In genomic region chr1:37480581-37481288, GRCh38 we compare ENCODE assay signal across 9 cellular contexts. TPM values are rescaled to one million over a fixed set of nuclear protein-coding genes. Genes with fewer than 3 reads are reported as not detected.
DNase-seq lines count a peak whose midpoint lies in the region; ATAC-seq, FAIRE-seq and TF ChIP-seq lines count a peak whose summit lies in the region.
"Had no signal": no experiment of that assay in that cellular context is flagged by ENCODE, and none has a peak within 500 bp of the region (broad histone marks: within the 10 kb centered on the region; RNA-seq: fewer than 3 reads in every experiment).

No MANE protein-coding gene starts in this region.

- no peaks in the 10 kb centered on the region for H3K9me3 ChIP-seq in lower lobe of right lung
- no peaks in the 10 kb centered on the region for H3K9me3 ChIP-seq in suprapubic skin

- ATAC-seq in lower lobe of right lung = no peak
- ATAC-seq in HG03135 (IDR thresholded peaks at IDR 0.05; ENCODE audit: unreplicated experiment) = no peak

- peak overlapping the region; percentile 99 for H3K27ac Mint-ChIP-seq in activated T-cell treated with anti-CD3 and anti-CD28 coated beads, Interleukin-2, amount 50 U/mL, for 24 hours
- H3K27ac Mint-ChIP-seq in activated naive CD8-positive, alpha-beta T cell treated with anti-CD3 and anti-CD28 coated beads for 36 hours = peak overlapping the region; percentile 99

- TF ChIP-seq POLR2A in suprapubic skin (IDR thresholded peaks at IDR 0.05) = no peak
- no peak for TF ChIP-seq POLR2A in GM12892 (IDR thresholded peaks at IDR 0.05; ENCODE audit: low read depth, low read length)

- H3K4me3 ChIP-seq in lower lobe of right lung (peak overlapping the region; percentile 83), suprapubic skin (peak overlapping the region; percentile 81)

- H3K36me3 ChIP-seq in lower lobe of right lung (peaks cover 71% of the 10 kb centered on the region), suprapubic skin (peaks cover 51% of the 10 kb centered on the region)

- H3K9me3 Mint-ChIP-seq in activated T-cell treated with anti-CD3 and anti-CD28 coated beads, Interleukin-2, amount 50 U/mL, for 24 hours = no peaks in the 10 kb centered on the region
- H3K9me3 Mint-ChIP-seq in activated naive CD8-positive, alpha-beta T cell treated with anti-CD3 and anti-CD28 coated beads for 36 hours = no peaks in the 10 kb centered on the region

- peak overlapping the region; percentile 97 for H3K4me3 Mint-ChIP-seq in activated T-cell treated with anti-CD3 and anti-CD28 coated beads, Interleukin-2, amount 50 U/mL, for 24 hours
- peak overlapping the region; percentile 97 for H3K4me3 Mint-ChIP-seq in activated naive CD8-positive, alpha-beta T cell treated with anti-CD3 and anti-CD28 coated beads for 36 hours

- no peak for TF ChIP-seq CTCF in lower lobe of right lung (IDR thresholded peaks at IDR 0.05)
- TF ChIP-seq CTCF in suprapubic skin (IDR thresholded peaks at IDR 0.05) = no peak

- H3K27me3 ChIP-seq in lower lobe of right lung (ENCODE audit: low read depth) = no peaks in the 10 kb centered on the region
- H3K27me3 ChIP-seq in suprapubic skin = no peaks in the 10 kb centered on the region

- H3K27me3 Mint-ChIP-seq in activated T-cell treated with anti-CD3 and anti-CD28 coated beads, Interleukin-2, amount 50 U/mL, for 24 hours = no peaks in the 10 kb centered on the region
- no peaks in the 10 kb centered on the region for H3K27me3 Mint-ChIP-seq in activated naive CD8-positive, alpha-beta T cell treated with anti-CD3 and anti-CD28 coated beads for 36 hours

- H3K27ac ChIP-seq in lower lobe of right lung (peak overlapping the region; percentile 96), suprapubic skin (peak overlapping the region; percentile 95)

- DNase-seq in activated T-cell treated with anti-CD3 and anti-CD28 coated beads, Interleukin-2, amount 50 U/mL, for 24 hours = no peak
- DNase-seq in activated T-cell treated with anti-CD3 and anti-CD28 coated beads, Interleukin-2, amount 50 U/mL, for 48 hours = no peak
- DNase-seq in activated naive CD8-positive, alpha-beta T cell treated with anti-CD3 and anti-CD28 coated beads for 36 hours = no peak
- DNase-seq in lower lobe of right lung (no peak), suprapubic skin (ENCODE audit: low spot score in 2 of 2) (peak in 1 of 2 donors; percentile 56), GM12892 (ENCODE audit: insufficient read length) (no peak), NCI-H2171 treated with DMSO at 0.1 percent for 48 hours (lab: John Stamatoyannopoulos, UW) (no peak)
- DNase-seq: MM.1S had no signal

- 91% methylated on average over 10 of the region's 10 CpGs for WGBS in suprapubic skin

- H3K4me1 ChIP-seq in lower lobe of right lung = peaks cover 85% of the 10 kb centered on the region
- H3K4me1 ChIP-seq in suprapubic skin = peaks cover 86% of the 10 kb centered on the region

- intact Hi-C loops in lower lobe of right lung (cut with DNase I) = no loop called here

- peaks cover 92% of the 10 kb centered on the region for H3K36me3 Mint-ChIP-seq in activated T-cell treated with anti-CD3 and anti-CD28 coated beads, Interleukin-2, amount 50 U/mL, for 24 hours (ENCODE audit: low read depth)
- H3K36me3 Mint-ChIP-seq in activated naive CD8-positive, alpha-beta T cell treated with anti-CD3 and anti-CD28 coated beads for 36 hours = peaks cover 64% of the 10 kb centered on the region

- no peak for TF ChIP-seq EP300 in suprapubic skin (IDR thresholded peaks at IDR 0.05)

- peaks cover 51% of the 10 kb centered on the region for H3K4me1 Mint-ChIP-seq in activated T-cell treated with anti-CD3 and anti-CD28 coated beads, Interleukin-2, amount 50 U/mL, for 24 hours (ENCODE audit: low read depth)
- peaks cover 38% of the 10 kb centered on the region for H3K4me1 Mint-ChIP-seq in activated naive CD8-positive, alpha-beta T cell treated with anti-CD3 and anti-CD28 coated beads for 36 hours

- FAIRE-seq in GM12892 (lab: Jason Lieb, UNC) = no peak

RNA-seq across cellular contexts. Expression of gene ZC3H12A, which starts 6.4 kb away (rescaled TPM):
- total RNA-seq in activated naive CD8-positive, alpha-beta T cell treated with anti-CD3 and anti-CD28 coated beads for 36 hours = 10 to 100 TPM; 29.2 to 29.4 TPM
- total RNA-seq in lower lobe of right lung (12.8 TPM), suprapubic skin (100 to 1,000 TPM in 1 of 4 donors, 10 to 100 TPM in 3; 47.7 to 107 (median 56.1) TPM)
- 9.8 TPM for polyA plus RNA-seq in GM12892 (2012; ENCODE audit: missing spikeins)

RNA-seq across cellular contexts. Expression of gene MEAF6, which starts 33.8 kb away (rescaled TPM):
- 10 to 100 TPM; 78.3 to 83.3 TPM for total RNA-seq in activated naive CD8-positive, alpha-beta T cell treated with anti-CD3 and anti-CD28 coated beads for 36 hours
- total RNA-seq in lower lobe of right lung (59.5 TPM), suprapubic skin (100 to 1,000 TPM in 1 of 4 donors, 10 to 100 TPM in 3; 63.6 to 105 (median 68.7) TPM)
- 45.3 TPM for polyA plus RNA-seq in GM12892 (2012; ENCODE audit: missing spikeins)
